Comparison of ENCODE assay signal across 18 cellular contexts in the genomic region with DNA sequence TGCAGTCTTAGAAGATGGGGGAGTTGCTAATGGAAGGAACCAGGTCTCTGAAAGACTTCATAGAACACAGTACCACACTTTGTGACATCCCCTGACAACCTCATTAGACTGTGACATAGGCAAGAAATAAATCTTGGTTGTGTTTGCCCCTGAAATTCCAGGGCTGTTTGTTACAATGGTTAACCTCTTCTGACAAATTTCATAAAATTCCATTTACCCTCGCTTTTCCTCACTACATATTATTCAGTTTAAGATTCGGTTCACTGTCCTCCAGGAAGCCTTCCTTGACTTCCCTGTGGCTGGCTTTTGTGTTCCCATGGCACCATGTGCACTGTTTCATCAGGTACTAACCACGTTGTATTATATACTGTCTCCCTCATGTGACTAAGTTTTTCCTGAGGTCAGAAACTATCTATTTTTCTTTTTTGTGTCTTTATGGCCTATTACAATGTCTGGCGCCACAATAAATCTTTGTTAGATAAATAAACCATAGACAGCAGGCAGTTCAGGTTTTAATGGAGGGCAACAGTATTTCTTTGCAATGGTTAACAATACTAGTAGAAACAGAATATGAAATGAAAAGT. TPM values are rescaled to one million over a fixed set of nuclear protein-coding genes. Genes with fewer than 3 reads are reported as not detected.
A peak's percentile ranks its signal among the peaks of the same experiment; 100 is the strongest.
DNase-seq lines count a peak whose midpoint lies in the region; ATAC-seq, FAIRE-seq and TF ChIP-seq lines count a peak whose summit lies in the region.
"Had no signal": no experiment of that assay in that cellular context is flagged by ENCODE, and none has a peak within 500 bp of the region (broad histone marks: within the 10 kb centered on the region; RNA-seq: fewer than 3 reads in every experiment).

No MANE protein-coding gene starts in this region.

- POLR2A ChIA-PET in IMR-90 (lab: Charles Lee; ENCODE audit: unreplicated experiment), result no interaction called here
- POLR2A ChIA-PET in K562 (lab: Yijun Ruan, JAX), result interaction anchor here (1.1 to 2.5 kb wide), 2 partner anchors 8 to 9 kb away, joined by 3 to 6 read pairs; no protein-coding TSS in a partner anchor

- CTCF ChIA-PET in IMR-90 (lab: Yijun Ruan, JAX) (no interaction called here), K562 (lab: Yijun Ruan, JAX; ENCODE audit: low intra/inter-chr PET ratio) (no interaction called here)

- BruUV-seq in IMR-90 (replicated peaks; lab: Mats Ljungman, UMichigan) (no TSS peak), K562 (replicated peaks; lab: Mats Ljungman, UMichigan) (no TSS peak)

- no peak overlapping the region for H3K4me2 ChIP-seq in IMR-90 (ENCODE audit: low read depth, low read length)
- no peak overlapping the region for H3K4me2 ChIP-seq in K562 (ENCODE audit: insufficient read depth, low read length)
- H3K4me2 ChIP-seq in hepatocyte, result no peak overlapping the region
- H3K4me2 ChIP-seq: A549 had no signal

- no peaks in the 10 kb centered on the region for H4K20me1 ChIP-seq in IMR-90 (ENCODE audit: insufficient read depth, low read length)
- H4K20me1 ChIP-seq in K562 (replicated peaks; ENCODE audit: control insufficient read depth, insufficient read depth, low read length), result no peaks in the 10 kb centered on the region
- H4K20me1 ChIP-seq in hepatocyte (ENCODE audit: insufficient read depth, poor library complexity, severe bottlenecking), result no peaks in the 10 kb centered on the region

- H3K79me2 ChIP-seq in K562 (ENCODE audit: control insufficient read depth, insufficient read depth, low read length) (no peaks in the 10 kb centered on the region), hepatocyte (no peaks in the 10 kb centered on the region)

- no peaks in the 10 kb centered on the region for H3K27me3 ChIP-seq in IMR-90 (ENCODE audit: control insufficient read depth, insufficient read depth, low read length)
- no peaks in the 10 kb centered on the region for H3K27me3 ChIP-seq in K562 (ENCODE audit: control insufficient read depth in 2 of 2, insufficient read depth in 2 of 2, low read length in 2 of 2)
- H3K27me3 ChIP-seq in hepatocyte, result no peaks in the 10 kb centered on the region
- H3K27me3 ChIP-seq: Peyer's patch had no signal

- no peaks in the 10 kb centered on the region for H3K9me1 ChIP-seq in IMR-90 (ENCODE audit: insufficient read depth, low read length)
- no peaks in the 10 kb centered on the region for H3K9me1 ChIP-seq in K562 (ENCODE audit: control insufficient read depth, insufficient read depth, low read length)

- H4K8ac ChIP-seq in IMR-90 (ENCODE audit: low read depth in 2 of 2, low read length in 2 of 2), result no peak overlapping the region

- in situ Hi-C loops in IMR-90 (cut with MboI; ENCODE audit: low sequenced_read_pairs) (no loop called here), K562 (cut with MboI) (no loop called here)

- no peak overlapping the region for H2BK5ac ChIP-seq in IMR-90 (ENCODE audit: low read depth, low read length, poor library complexity, severe bottlenecking)

- no peak overlapping the region for H4K91ac ChIP-seq in IMR-90 (ENCODE audit: insufficient read depth, low read depth, low read length)

- no peak overlapping the region for H4K5ac ChIP-seq in IMR-90 (ENCODE audit: low read depth, low read length)

- WGBS in IMR-90 (ENCODE audit: extremely low coverage in 2 of 2, insufficient read length in 1 of 2), 2 experiments, result no CpG with 5 or more reads among the region's 4 CpGs
- WGBS in K562 (ENCODE audit: insufficient coverage, low coverage, missing lambda C conversion rate), result 34% methylated on average over 4 of the region's 4 CpGs
- 67% methylated on average over 4 of the region's 4 CpGs for WGBS in hepatocyte (ENCODE audit: low lambda C conversion rate, missing lambda C conversion rate)

- TF ChIP-seq EP300 in K562 (IDR thresholded peaks at IDR 0.05; ENCODE audit: low read length), result no peak

- H3K14ac ChIP-seq in IMR-90 (replicated peaks; ENCODE audit: low read depth, low read length), result no peak overlapping the region

- DNase-seq in GM12865 (ENCODE audit: low read depth), result peak; percentile 0
- DNase-seq in IMR-90, result no peak
- DNase-seq in K562 (ENCODE audit: extremely low read depth in 1 of 4, low spot score in 3 of 4), result no peak
- DNase-seq in hepatocyte (ENCODE audit: low spot score), result peak; percentile 22
- DNase-seq in HPDE6-E6E7 (ENCODE audit: extremely low spot score), result no peak
- no peak for DNase-seq in NCI-H1436 (lab: John Stamatoyannopoulos, UW)
- no peak for DNase-seq in activated effector memory CD4-positive, alpha-beta T cell treated with Interleukin-2 at 50 U/mL for 16 hours
- DNase-seq: COR-L47, H7, NCI-H345, NCI-H774, Peyer's patch, SHP77 had no signal

- no peak overlapping the region for H3K4ac ChIP-seq in IMR-90 (ENCODE audit: low read depth, low read length)

- H3K4me3 ChIP-seq in GM12865 (ENCODE audit: low read depth, low read length), result peak overlapping the region; percentile 65
- no peak overlapping the region for H3K4me3 ChIP-seq in IMR-90 (ENCODE audit: insufficient read depth, low read depth, low read length)
- no peak overlapping the region for H3K4me3 ChIP-seq in K562
- H3K4me3 ChIP-seq in hepatocyte, result no peak overlapping the region
- H3K4me3 ChIP-seq: A549, Peyer's patch had no signal

- H3K9me2 ChIP-seq in hepatocyte (replicated peaks; ENCODE audit: insufficient read depth), result no peaks in the 10 kb centered on the region

- dilution Hi-C loops in IMR-90 (cut with HindIII; ENCODE audit: low sequenced_read_pairs, unreplicated experiment), result no loop called here

- H2AK9ac ChIP-seq in IMR-90 (replicated peaks; ENCODE audit: low read depth, low read length, poor library complexity), result no peak overlapping the region

- H3K23ac ChIP-seq in IMR-90 (ENCODE audit: low read depth, low read length), result no peak overlapping the region

- TF ChIP-seq CTCF in GM12865 (IDR thresholded peaks at IDR 0.05; ENCODE audit: insufficient read depth, low read depth, low read length, missing control alignments), result no peak
- TF ChIP-seq CTCF in IMR-90 (conservative IDR thresholded peaks at IDR 0.05; ENCODE audit: low read depth, low read length), result no peak
- TF ChIP-seq CTCF in K562 (IDR thresholded peaks at IDR 0.05 in 2 of 3, conservative IDR thresholded peaks at IDR 0.05 in 1 of 3; ENCODE audit: insufficient read depth in 2 of 3, low read depth in 1 of 3, low read length in 3 of 3), result no peak
- TF ChIP-seq CTCF in hepatocyte (IDR thresholded peaks at IDR 0.05; ENCODE audit: poor library complexity), result no peak

- H3K18ac ChIP-seq in IMR-90 (ENCODE audit: low read depth, low read length), result peak overlapping the region; percentile 31; the same call in 1 of the 2 replicates

- H2AK5ac ChIP-seq in IMR-90 (ENCODE audit: low read depth, low read length), result no peak overlapping the region

- intact Hi-C loops in IMR-90 (cut with micrococcal nuclease) (no loop called here), K562 (cut with micrococcal nuclease) (no loop called here)

- TF ChIP-seq POLR2A in IMR-90 (IDR thresholded peaks at IDR 0.05; ENCODE audit: low read depth, low read length) (no peak), K562 (conservative IDR thresholded peaks at IDR 0.05) (no peak)

- H3K9ac ChIP-seq in IMR-90 (ENCODE audit: low read depth, low read length) (no peak overlapping the region), K562 (ENCODE audit: insufficient read depth in 1 of 2, low read depth in 2 of 2, low read length in 2 of 2) (no peak overlapping the region)

- H3K9me3 ChIP-seq in IMR-90 (ENCODE audit: control insufficient read depth, insufficient read depth, low read length) (no peaks in the 10 kb centered on the region), K562 (replicated peaks; ENCODE audit: control insufficient read depth, insufficient read depth, low read depth, low read length) (no peaks in the 10 kb centered on the region), hepatocyte (ENCODE audit: low read depth) (no peaks in the 10 kb centered on the region)
- H3K9me3 ChIP-seq: A549, Peyer's patch had no signal

- no peak overlapping the region for H2AFZ ChIP-seq in IMR-90 (replicated peaks; ENCODE audit: low read length, poor library complexity)
- no peak overlapping the region for H2AFZ ChIP-seq in K562 (ENCODE audit: low read depth, low read length)
- H2AFZ ChIP-seq in hepatocyte, result no peak overlapping the region

- no peaks in the 10 kb centered on the region for H3K79me1 ChIP-seq in IMR-90 (ENCODE audit: low read depth in 1 of 2, low read length in 2 of 2)

- H2BK120ac ChIP-seq in IMR-90 (ENCODE audit: low read depth, low read length), result no peak overlapping the region

- H2BK15ac ChIP-seq in IMR-90 (ENCODE audit: low read depth, low read length), result peak overlapping the region; percentile 5; the same call in 1 of the 3 replicates

- H2BK20ac ChIP-seq in IMR-90 (ENCODE audit: low read depth, low read length), result 0 out of 2 replicates have a peak overlapping the region, but pooled peaks have one; percentile 9

- TF ChIP-seq RAD21 in IMR-90 (IDR thresholded peaks at IDR 0.05; ENCODE audit: low read length) (no peak), K562 (CRISPR knock-in tag; conservative IDR thresholded peaks at IDR 0.05 in 1 of 2, IDR thresholded peaks at IDR 0.05 in 1 of 2) (no peak)

- H3K56ac ChIP-seq in IMR-90 (ENCODE audit: extremely low read depth, insufficient read depth, low read length), result no peak overlapping the region

- no peaks in the 10 kb centered on the region for H3K36me3 ChIP-seq in IMR-90 (ENCODE audit: control insufficient read depth, insufficient read depth, low read length)
- H3K36me3 ChIP-seq in K562 (ENCODE audit: control insufficient read depth, insufficient read depth, low read length), result no peaks in the 10 kb centered on the region
- H3K36me3 ChIP-seq in hepatocyte (replicated peaks; ENCODE audit: insufficient read depth, low read depth), result no peaks in the 10 kb centered on the region
- H3K36me3 ChIP-seq: Peyer's patch had no signal

- H3K27ac ChIP-seq in IMR-90 (ENCODE audit: insufficient read depth, low read length) (no peak overlapping the region), K562 (ENCODE audit: extremely low read depth, low read depth, low read length) (no peak overlapping the region), hepatocyte (peak overlapping the region; percentile 60)
- H3K27ac ChIP-seq: C4-2B, Peyer's patch had no signal

- H3K4me1 ChIP-seq in IMR-90 (ENCODE audit: control insufficient read depth, insufficient read depth, low read length) (no peaks in the 10 kb centered on the region), K562 (replicated peaks in 1 of 2; ENCODE audit: control insufficient read depth in 2 of 2, insufficient read depth in 2 of 2, low read length in 2 of 2) (no peaks in the 10 kb centered on the region; a peak in 1 of 5 replicates), hepatocyte (ENCODE audit: insufficient read depth) (no peaks in the 10 kb centered on the region)
- H3K4me1 ChIP-seq: A549, Peyer's patch had no signal

- FAIRE-seq in K562 (lab: Jason Lieb, UNC), result no peak

- no peak for ATAC-seq in IMR-90 (ENCODE audit: low read depth)
- no peak for ATAC-seq in K562
- no peak for ATAC-seq in HG02852 (IDR thresholded peaks at IDR 0.05; ENCODE audit: unreplicated experiment)
- ATAC-seq: A549 had no signal

RNA-seq across cellular contexts. Expression of a gene that starts 54.2 kb away (rescaled TPM):
- not detected in 2 replicates for total RNA-seq in IMR-90 (2012; rRNA removed)
- polyA plus RNA-seq in IMR-90 (2012; rRNA removed), result not detected in 2 replicates
- not detected in 2 replicates for polyA plus RNA-seq in IMR-90 (2012; cell fraction: cytosol; rRNA removed)
- not detected in 2 replicates for polyA plus RNA-seq in IMR-90 (2012; cell fraction: nucleus; rRNA removed; ENCODE audit: low replicate concordance)
- 0.21 and 0.67 TPM in 2 replicates for total RNA-seq in K562 (2011; cell fraction: chromatin; rRNA removed; ENCODE audit: low replicate concordance)
- total RNA-seq in K562 (2011; cell fraction: nucleolus; rRNA removed), result not detected in 2 replicates
- total RNA-seq in K562 (2011; cell fraction: nucleoplasm; rRNA removed), result not detected in 2 replicates
- not detected in 2 replicates for total RNA-seq in K562 (2014; rRNA removed)
- not detected in 2 replicates for total RNA-seq in K562 (2014; rRNA removed; fragmentation: Illumina TruSeq; extraction: Trizol)
- not detected in 2 replicates for total RNA-seq in K562 (2015; rRNA removed; fragmentation: Illumina TruSeq; extraction: Trizol)
- not detected in 2 replicates for total RNA-seq in K562 (2021)
- not detected in 2 replicates for polyA plus RNA-seq in K562 (2011; rRNA removed)
- not detected in 2 replicates for polyA plus RNA-seq in K562 (2011; cell fraction: cytosol; rRNA removed)
- polyA plus RNA-seq in K562 (2011; cell fraction: nucleus; rRNA removed), result not detected in 2 replicates
- 1.9 and 5.9 TPM in 2 replicates for polyA plus RNA-seq in K562 (2012)
- not detected in 2 replicates for polyA plus RNA-seq in K562 (2014; fragmentation: Illumina TruSeq; extraction: Trizol)
- under 1 TPM; 0.04 to 0.31 TPM for polyA plus RNA-seq in K562 (2014; fragmentation: Nextera tagmentation; extraction: Ambion mirVana)
- not detected in 2 replicates for polyA plus RNA-seq in K562 (2014; rRNA removed)
- not detected in 2 replicates for polyA minus RNA-seq in K562 (2011; rRNA and poly(A)+ RNA removed)
- polyA minus RNA-seq in K562 (2011; cell fraction: cytosol; rRNA and poly(A)+ RNA removed), result not detected in 2 replicates
- polyA minus RNA-seq in K562 (2011; cell fraction: nucleus; rRNA and poly(A)+ RNA removed), result 0.27 and 0.33 TPM in 2 replicates
- total RNA-seq in hepatocyte, result not detected in 2 replicates
- polyA plus RNA-seq in hepatocyte, result not detected in 2 replicates
- total RNA-seq: H7, HT-29, Peyer's patch had no signal
- polyA plus RNA-seq: A549, IgD-negative memory B cell had no signal

Comparison
In these comparisons a context has a peak if more than half of its experiments do, and no peak if none do; other contexts are left out.
1. DNase-seq: peak in GM12865 (single experiment) and hepatocyte (single experiment); none in IMR-90 (single experiment), K562 (0 of 4), HPDE6-E6E7 (single experiment), NCI-H1436 (single experiment) and activated effector memory CD4-positive, alpha-beta T cell treated with Interleukin-2 at 50 U/mL for 16 hours (single experiment).